19 cellular contexts compared by ENCODE assay signal in genomic region chr22:40578171-40578570, GRCh38. TPM values are rescaled to one million over a fixed set of nuclear protein-coding genes. Genes with fewer than 3 reads are reported as not detected.
A peak's percentile ranks its signal among the peaks of the same experiment; 100 is the strongest.
DNase-seq lines count a peak whose midpoint lies in the region; ATAC-seq, FAIRE-seq and TF ChIP-seq lines count a peak whose summit lies in the region.
"Had no signal": no experiment of that assay in that cellular context is flagged by ENCODE, and none has a peak within 500 bp of the region (broad histone marks: within the 10 kb centered on the region; RNA-seq: fewer than 3 reads in every experiment).

No MANE protein-coding gene starts in this region.

- H3K9me3 Mint-ChIP-seq in CD8-positive, alpha-beta T cell: peaks cover 3% of the 10 kb centered on the region
- H3K9me3 Mint-ChIP-seq in activated T-helper 17 cell treated with anti-CD3 and anti-CD28 coated beads, Interleukin-2, amount 50 U/mL, for 72 hours: no peaks in the 10 kb centered on the region
- H3K9me3 Mint-ChIP-seq: central memory CD8-positive, alpha-beta T cell had no signal

- H3K9ac ChIP-seq in PC-3 (ENCODE audit: low read length): no peak overlapping the region
- H3K9ac ChIP-seq: neural progenitor cell had no signal

- intact Hi-C loops in CD8-positive, alpha-beta T cell (cut with DNase I, micrococcal nuclease): no loop called here
- intact Hi-C loops in PC-3 (cut with micrococcal nuclease): no loop called here

- no TSS peak for BruUV-seq in PC-3 (replicated peaks; lab: Mats Ljungman, UMichigan)

- no peaks in the 10 kb centered on the region for H3K36me3 ChIP-seq in CD8-positive, alpha-beta T cell (ENCODE audit: insufficient read depth, low read length)
- H3K36me3 ChIP-seq in HEK293 (ENCODE audit: control insufficient read depth in 2 of 2, insufficient read depth in 1 of 2, low read length in 2 of 2): no peaks in the 10 kb centered on the region; a peak in 1 of 3 replicates
- H3K36me3 ChIP-seq in PC-3 (ENCODE audit: low read depth, low read length): no peaks in the 10 kb centered on the region
- H3K36me3 ChIP-seq: neural progenitor cell, spleen had no signal

- H3K9me2 ChIP-seq in PC-3 (replicated peaks; ENCODE audit: low read length): no peaks in the 10 kb centered on the region

- H4K20me1 ChIP-seq in PC-3 (ENCODE audit: low read length): no peaks in the 10 kb centered on the region

- peak overlapping the region; percentile 60 for H3K4me3 Mint-ChIP-seq in CD8-positive, alpha-beta T cell
- peak overlapping the region; percentile 45 for H3K4me3 Mint-ChIP-seq in activated T-helper 17 cell treated with anti-CD3 and anti-CD28 coated beads, Interleukin-2, amount 50 U/mL, for 72 hours
- H3K4me3 Mint-ChIP-seq: central memory CD8-positive, alpha-beta T cell; mesothelial cell of epicardium; neural progenitor cell had no signal

- peak overlapping the region; percentile 94 for H3K27ac Mint-ChIP-seq in CD8-positive, alpha-beta T cell
- peak overlapping the region; percentile 77 for H3K27ac Mint-ChIP-seq in activated T-helper 17 cell treated with anti-CD3 and anti-CD28 coated beads, Interleukin-2, amount 50 U/mL, for 72 hours
- H3K27ac Mint-ChIP-seq: neural progenitor cell had no signal

- peaks cover 11% of the 10 kb centered on the region for H3K4me1 ChIP-seq in CD8-positive, alpha-beta T cell (ENCODE audit: insufficient read depth, low read length)
- no peaks in the 10 kb centered on the region for H3K4me1 ChIP-seq in HEK293 (ENCODE audit: control insufficient read depth, insufficient read depth, low read length)
- no peaks in the 10 kb centered on the region for H3K4me1 ChIP-seq in PC-3 (ENCODE audit: insufficient read depth, low read length)
- H3K4me1 ChIP-seq: neural progenitor cell had no signal

- no peaks in the 10 kb centered on the region for H3K27me3 ChIP-seq in CD8-positive, alpha-beta T cell (ENCODE audit: insufficient read depth, low read length)
- no peaks in the 10 kb centered on the region for H3K27me3 ChIP-seq in PC-3 (ENCODE audit: low read length)
- H3K27me3 ChIP-seq: esophagus squamous epithelium, neural progenitor cell, spleen had no signal

- TF ChIP-seq CTCF in CD8-positive, alpha-beta T cell (IDR thresholded peaks at IDR 0.05): no peak
- TF ChIP-seq CTCF in HEK293 (tag by site-specific recombination; IDR thresholded peaks at IDR 0.05) (no peak), PC-3 (conservative IDR thresholded peaks at IDR 0.05; ENCODE audit: low read depth, low read length) (no peak)

- peaks cover 24% of the 10 kb centered on the region for H3K4me1 Mint-ChIP-seq in CD8-positive, alpha-beta T cell (ENCODE audit: low read depth)
- peaks cover 13% of the 10 kb centered on the region for H3K4me1 Mint-ChIP-seq in activated T-helper 17 cell treated with anti-CD3 and anti-CD28 coated beads, Interleukin-2, amount 50 U/mL, for 72 hours
- H3K4me1 Mint-ChIP-seq: mesothelial cell of epicardium, neural progenitor cell had no signal

- H3K27me3 Mint-ChIP-seq in CD8-positive, alpha-beta T cell (ENCODE audit: low read depth): no peaks in the 10 kb centered on the region
- H3K27me3 Mint-ChIP-seq in activated T-helper 17 cell treated with anti-CD3 and anti-CD28 coated beads, Interleukin-2, amount 50 U/mL, for 72 hours: no peaks in the 10 kb centered on the region
- H3K27me3 Mint-ChIP-seq: central memory CD8-positive, alpha-beta T cell had no signal

- no peak overlapping the region for H3K4me2 ChIP-seq in PC-3 (ENCODE audit: low read length)
- H3K4me2 ChIP-seq: neural progenitor cell had no signal

- no peak for FAIRE-seq in urothelium cell line (lab: Jason Lieb, UNC)

- peaks cover 36% of the 10 kb centered on the region for H3K79me2 ChIP-seq in PC-3 (ENCODE audit: low read length)

- POLR2A ChIA-PET in CD8-positive, alpha-beta T cell (lab: Charles Lee): no interaction called here
- POLR2A ChIA-PET in HEK293 (lab: Yijun Ruan, JAX): no interaction called here
- POLR2A ChIA-PET in PC-3 (lab: Charles Lee; ENCODE audit: unreplicated experiment): no interaction called here

- H3K27ac ChIP-seq in CD8-positive, alpha-beta T cell (ENCODE audit: low read depth, low read length): no peak overlapping the region
- H3K27ac ChIP-seq in HEK293 (ENCODE audit: extremely low read depth, low read depth, low read length): no peak overlapping the region
- no peak overlapping the region for H3K27ac ChIP-seq in PC-3 (ENCODE audit: low read length)
- H3K27ac ChIP-seq: esophagus squamous epithelium, neural progenitor cell, spleen had no signal

- ATAC-seq in CD8-positive, alpha-beta T cell: peak; percentile 40
- ATAC-seq in activated T-helper 17 cell treated with anti-CD3 and anti-CD28 coated beads, Interleukin-2, amount 50 U/mL, for 72 hours (replicated peaks): peak; percentile 83
- ATAC-seq in HG02763 (IDR thresholded peaks at IDR 0.05; ENCODE audit: unreplicated experiment): no peak
- no peak for ATAC-seq in PC-3

- no peak for DNase-seq in CD8-positive, alpha-beta T cell
- DNase-seq in stimulated activated CD4-positive, alpha-beta T cell treated with anti-CD3 and anti-CD28 coated beads, Interleukin-1b, Interleukin-23, amount 100 ng/mL, for 48 hours: peak; percentile 57
- no peak for DNase-seq in urothelium cell line (ENCODE audit: low spot score)
- DNase-seq in PC-3: no peak
- DNase-seq: activated CD8-positive, alpha-beta memory T cell treated with anti-CD3 and anti-CD28 coated beads, Interleukin-2, amount 50 U/mL, for 48 hours; aorta; Caco-2; effector CD4-positive, alpha-beta T cell; esophagus squamous epithelium; NCI-H1092; NCI-H2081 treated with DMSO at 0.1 percent for 48 hours; NCI-H510A; spleen had no signal

- CTCF ChIA-PET in CD8-positive, alpha-beta T cell (lab: Charles Lee): interaction anchor here (2.2 kb wide), 1 partner anchor 53 kb away, joined by 6 read pairs; no protein-coding TSS in a partner anchor
- CTCF ChIA-PET in HEK293 (lab: Yijun Ruan, JAX): interaction anchor here (0.6 to 1.5 kb wide), 2 partner anchors 54 to 56 kb away, joined by 3 to 4 read pairs; no protein-coding TSS in a partner anchor
- CTCF ChIA-PET in PC-3 (lab: Charles Lee): no interaction called here

- peaks cover 7% of the 10 kb centered on the region for H3K36me3 Mint-ChIP-seq in CD8-positive, alpha-beta T cell
- peaks cover 3% of the 10 kb centered on the region for H3K36me3 Mint-ChIP-seq in activated T-helper 17 cell treated with anti-CD3 and anti-CD28 coated beads, Interleukin-2, amount 50 U/mL, for 72 hours (ENCODE audit: low read depth)

- no peaks in the 10 kb centered on the region for H3F3A ChIP-seq in PC-3 (ENCODE audit: low read length, unreplicated experiment)

- no peaks in the 10 kb centered on the region for H3K9me3 ChIP-seq in CD8-positive, alpha-beta T cell (ENCODE audit: low read length)
- no peaks in the 10 kb centered on the region for H3K9me3 ChIP-seq in HEK293 (ENCODE audit: control insufficient read depth, insufficient read depth, low read depth, low read length)
- no peaks in the 10 kb centered on the region for H3K9me3 ChIP-seq in PC-3 (ENCODE audit: low read length)
- H3K9me3 ChIP-seq: Caco-2, esophagus squamous epithelium, spleen had no signal

- no peak overlapping the region for H2AFZ ChIP-seq in PC-3 (ENCODE audit: low read length)
- H2AFZ ChIP-seq: neural progenitor cell had no signal

- no peak overlapping the region for H3K4me3 ChIP-seq in CD8-positive, alpha-beta T cell (ENCODE audit: low read depth, low read length)
- H3K4me3 ChIP-seq in HEK293 (ENCODE audit: low read depth, low read length) (no peak overlapping the region), PC-3 (ENCODE audit: low read length) (no peak overlapping the region)
- H3K4me3 ChIP-seq: esophagus squamous epithelium, neural progenitor cell, spleen had no signal

TF ChIP-seq in HEK293, 187 proteins besides CTCF, POLR2A, EP300 and RAD21:
- TF ChIP-seq ZNF707 (tag by site-specific recombination; IDR thresholded peaks at IDR 0.05) (no peak), ZNF121 (tag by site-specific recombination; IDR thresholded peaks at IDR 0.05) (0 out of 2 replicates have a peak, but pooled peaks have one; percentile 47)
TF ChIP-seq in HEK293: peak in this region for 1.

RNA-seq across cellular contexts. Expression of gene MRTFA, which starts 58.3 kb away (rescaled TPM):
- 10 to 100 TPM; 53.7 to 56.7 TPM for total RNA-seq in CD8-positive, alpha-beta T cell
- total RNA-seq in activated T-helper 17 cell treated with anti-CD3 and anti-CD28 coated beads, Interleukin-2, amount 50 U/mL, for 72 hours: 10 to 100 TPM; 38.5 to 57.4 TPM
- 28.0 and 32.6 TPM in 2 replicates for total RNA-seq in PC-3 (2014; rRNA removed)

Comparison
In these comparisons a context has a peak if more than half of its experiments do, and no peak if none do; other contexts are left out.
1. ATAC-seq: peak in CD8-positive, alpha-beta T cell (single experiment) and activated T-helper 17 cell treated with anti-CD3 and anti-CD28 coated beads, Interleukin-2, amount 50 U/mL, for 72 hours (single experiment); none in HG02763 (single experiment) and PC-3 (single experiment).